ENCODE assay signal across 8 cellular contexts in the genomic region with DNA sequence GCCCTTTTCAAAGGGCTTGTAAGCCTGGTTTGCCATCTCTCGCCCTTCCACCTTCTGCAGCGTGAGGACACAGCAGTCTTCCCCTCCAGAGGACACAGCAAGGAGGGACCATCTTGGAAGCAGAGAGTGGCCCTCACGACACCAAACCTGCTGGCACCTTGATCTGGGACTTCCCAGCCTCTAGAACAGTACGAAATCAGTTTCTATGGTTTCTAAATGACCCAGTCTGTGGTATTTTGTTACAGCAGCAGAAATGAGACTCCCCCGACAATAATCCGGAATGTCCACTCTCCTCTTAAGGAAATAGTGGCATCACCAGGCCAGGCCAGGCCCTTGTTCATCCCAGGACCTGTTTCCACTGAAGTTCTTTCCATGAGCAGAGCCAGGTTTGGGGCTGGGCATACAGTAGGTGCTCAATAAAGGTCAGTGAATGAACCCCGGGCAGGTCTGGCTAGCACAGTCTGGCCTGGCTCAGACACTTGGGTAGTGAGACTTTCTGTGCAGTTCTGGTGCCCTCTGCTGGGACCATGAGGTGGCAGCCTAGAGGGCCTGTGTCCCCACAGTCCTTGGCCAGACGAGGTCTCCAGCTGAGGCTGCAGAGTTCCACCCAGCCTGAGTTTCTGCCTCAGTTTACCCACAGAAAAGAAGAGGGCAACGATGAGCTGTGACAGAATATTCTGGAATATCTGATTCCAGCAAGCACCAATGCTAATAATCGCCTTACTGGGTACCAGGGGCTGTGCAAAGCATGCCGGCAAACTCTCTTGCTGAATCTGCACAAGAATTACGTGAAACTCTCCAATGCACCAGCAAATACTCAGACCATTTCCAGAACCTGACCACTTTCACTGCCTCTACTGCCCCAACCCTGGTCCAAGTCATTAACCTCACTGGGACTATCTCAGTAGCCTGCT. TPM values are rescaled to one million over a fixed set of nuclear protein-coding genes. Genes with fewer than 3 reads are reported as not detected.
A peak's percentile ranks its signal among the peaks of the same experiment; 100 is the strongest.
DNase-seq lines count a peak whose midpoint lies in the region; ATAC-seq and TF ChIP-seq lines count a peak whose summit lies in the region.

No MANE protein-coding gene starts in this region.

- ATAC-seq in GM18870 (IDR thresholded peaks at IDR 0.05; ENCODE audit: unreplicated experiment) (peak; percentile 43), PC-3 (peak; percentile 95)
- ATAC-seq in activated T-cell treated with anti-CD3 and anti-CD28 coated beads, Interleukin-2, amount 50 U/mL, for 72 hours (replicated peaks in 1 of 2): peak; percentile 98

- no peaks in the 10 kb centered on the region for H3K9me2 ChIP-seq in PC-3 (replicated peaks; ENCODE audit: low read length)

- H3K27me3 Mint-ChIP-seq in activated T-cell treated with anti-CD3 and anti-CD28 coated beads, Interleukin-2, amount 50 U/mL, for 72 hours (ENCODE audit: low read depth): no peaks in the 10 kb centered on the region

- H3K4me2 ChIP-seq in PC-3 (ENCODE audit: low read length): no peak overlapping the region; the same call in 1 of the 2 replicates

- no TSS peak for BruUV-seq in PC-3 (replicated peaks; lab: Mats Ljungman, UMichigan)

- no peak for TF ChIP-seq POLR2A in testis (IDR thresholded peaks at IDR 0.05)

- H3K9me3 ChIP-seq in PC-3 (ENCODE audit: low read length) (no peaks in the 10 kb centered on the region), testis (no peaks in the 10 kb centered on the region)

- 69 to 78% methylated on average over 11 to 12 of the region's 12 CpGs for WGBS in testis, 2 donors

- peak overlapping the region; percentile 56 for H3K9ac ChIP-seq in PC-3 (ENCODE audit: low read length)

- H2AFZ ChIP-seq in PC-3 (ENCODE audit: low read length): no peak overlapping the region

- DNase-seq in AG08395 (ENCODE audit: low spot score) (peak; percentile 90), HT-29 (ENCODE audit: low spot score) (peak; percentile 90), PC-3 (peak; percentile 84), fibroblast of the aortic adventitia (ENCODE audit: low read depth) (peak; percentile 75), non-pigmented ciliary epithelial cell (ENCODE audit: low read depth) (peak; percentile 26), testis (peak; percentile 86)
- peak; percentile 78 to 80 for DNase-seq in activated T-cell treated with anti-CD3 and anti-CD28 coated beads, Interleukin-2, amount 50 U/mL, for 72 hours

- CTCF ChIA-PET in PC-3 (lab: Charles Lee): no interaction called here

- no peaks in the 10 kb centered on the region for H3K36me3 ChIP-seq in PC-3 (ENCODE audit: low read depth, low read length)
- no peaks in the 10 kb centered on the region for H3K36me3 ChIP-seq in testis (ENCODE audit: low read depth, missing control alignments)

- TF ChIP-seq CTCF in PC-3 (conservative IDR thresholded peaks at IDR 0.05; ENCODE audit: low read depth, low read length) (peak; percentile 95), fibroblast of the aortic adventitia (IDR thresholded peaks at IDR 0.05; ENCODE audit: insufficient read depth, low read length) (peak; percentile 89), testis (IDR thresholded peaks at IDR 0.05) (peak; percentile 73 to 79 (median 78))

- H3K4me1 Mint-ChIP-seq in activated T-cell treated with anti-CD3 and anti-CD28 coated beads, Interleukin-2, amount 50 U/mL, for 72 hours (ENCODE audit: low read depth): peaks cover 20% of the 10 kb centered on the region

- H3K4me1 ChIP-seq in PC-3 (ENCODE audit: insufficient read depth, low read length): peaks cover 23% of the 10 kb centered on the region
- peaks cover 5% of the 10 kb centered on the region for H3K4me1 ChIP-seq in testis

- H4K20me1 ChIP-seq in PC-3 (ENCODE audit: low read length): no peaks in the 10 kb centered on the region

- H3K27ac Mint-ChIP-seq in activated T-cell treated with anti-CD3 and anti-CD28 coated beads, Interleukin-2, amount 50 U/mL, for 72 hours: no peak overlapping the region

- H3K9me3 Mint-ChIP-seq in activated T-cell treated with anti-CD3 and anti-CD28 coated beads, Interleukin-2, amount 50 U/mL, for 72 hours: no peaks in the 10 kb centered on the region

- H3K4me3 ChIP-seq in PC-3 (ENCODE audit: low read length) (no peak overlapping the region), fibroblast of the aortic adventitia (ENCODE audit: low read depth, low read length) (no peak overlapping the region), testis (no peak overlapping the region)

- intact Hi-C loops in PC-3 (cut with micrococcal nuclease) (loop anchor here (1.0 to 10.0 kb wide), 3 partner anchors 92 to 317 kb away; no protein-coding TSS in a partner anchor), testis (cut with DNase I; ENCODE audit: low total_unique reads) (no loop called here)

- H3K4me3 Mint-ChIP-seq in activated T-cell treated with anti-CD3 and anti-CD28 coated beads, Interleukin-2, amount 50 U/mL, for 72 hours: no peak overlapping the region

- no peaks in the 10 kb centered on the region for H3F3A ChIP-seq in PC-3 (ENCODE audit: low read length, unreplicated experiment)

- H3K27me3 ChIP-seq in PC-3 (ENCODE audit: low read length) (no peaks in the 10 kb centered on the region), testis (no peaks in the 10 kb centered on the region)

- no peaks in the 10 kb centered on the region for H3K36me3 Mint-ChIP-seq in activated T-cell treated with anti-CD3 and anti-CD28 coated beads, Interleukin-2, amount 50 U/mL, for 72 hours (ENCODE audit: insufficient read depth in 2 of 2)

- H3K27ac ChIP-seq in PC-3 (ENCODE audit: low read length): peak overlapping the region; percentile 85
- no peak overlapping the region for H3K27ac ChIP-seq in testis

- POLR2A ChIA-PET in PC-3 (lab: Charles Lee; ENCODE audit: unreplicated experiment): no interaction called here

- H3K79me2 ChIP-seq in PC-3 (ENCODE audit: low read length): peaks cover 5% of the 10 kb centered on the region; the same call in 1 of the 2 replicates

RNA-seq across cellular contexts. Expression of a gene that starts 14.0 kb away (rescaled TPM):
- total RNA-seq in HT-29 (2014; rRNA removed; shearing (Covaris generic)): 7.3 and 10.2 TPM in 2 replicates
- total RNA-seq in PC-3 (2014; rRNA removed) (18.4 and 20.9 TPM in 2 replicates), fibroblast of the aortic adventitia (ENCODE audit: low replicate concordance) (4.4 and 10.3 TPM in 2 replicates), testis (10 to 100 TPM; 75.3 to 82.8 TPM)
- 1 to 10 TPM; 4.9 to 7.0 TPM for total RNA-seq in activated T-cell treated with anti-CD3 and anti-CD28 coated beads, Interleukin-2, amount 50 U/mL, for 72 hours
- polyA plus RNA-seq in testis (ENCODE audit: insufficient read depth, low read depth, low replicate concordance): 41.6 TPM

RNA-seq across cellular contexts. Expression of a gene that starts 22.8 kb away (rescaled TPM):
- 40.5 and 52.0 TPM in 2 replicates for total RNA-seq in HT-29 (2014; rRNA removed; shearing (Covaris generic))
- 33.3 and 35.6 TPM in 2 replicates for total RNA-seq in PC-3 (2014; rRNA removed)
- total RNA-seq in activated T-cell treated with anti-CD3 and anti-CD28 coated beads, Interleukin-2, amount 50 U/mL, for 72 hours: 10 to 100 TPM; 26.6 to 32.5 TPM
- 10.3 and 21.4 TPM in 2 replicates for total RNA-seq in fibroblast of the aortic adventitia (ENCODE audit: low replicate concordance)
- 10 to 100 TPM; 35.0 to 56.5 TPM for total RNA-seq in testis
- polyA plus RNA-seq in testis (ENCODE audit: insufficient read depth, low read depth, low replicate concordance): 47.2 TPM

RNA-seq across cellular contexts. Expression of a gene that starts 28.2 kb away (rescaled TPM):
- total RNA-seq in HT-29 (2014; rRNA removed; shearing (Covaris generic)): 184 and 228 TPM in 2 replicates
- 363 and 486 TPM in 2 replicates for total RNA-seq in PC-3 (2014; rRNA removed)
- 100 to 1,000 TPM; 183 to 187 TPM for total RNA-seq in activated T-cell treated with anti-CD3 and anti-CD28 coated beads, Interleukin-2, amount 50 U/mL, for 72 hours
- total RNA-seq in fibroblast of the aortic adventitia (ENCODE audit: low replicate concordance): 110 and 240 TPM in 2 replicates
- 100 to 1,000 TPM; 169 to 190 TPM for total RNA-seq in testis
- polyA plus RNA-seq in testis (ENCODE audit: insufficient read depth, low read depth, low replicate concordance): 210 TPM

RNA-seq across cellular contexts. Expression of a gene that starts 56.3 kb away (rescaled TPM):
- 103 and 111 TPM in 2 replicates for total RNA-seq in HT-29 (2014; rRNA removed; shearing (Covaris generic))
- total RNA-seq in PC-3 (2014; rRNA removed) (74.3 and 80.8 TPM in 2 replicates), fibroblast of the aortic adventitia (ENCODE audit: low replicate concordance) (12.5 and 17.8 TPM in 2 replicates), testis (10 to 100 TPM; 75.8 to 90.1 TPM)
- total RNA-seq in activated T-cell treated with anti-CD3 and anti-CD28 coated beads, Interleukin-2, amount 50 U/mL, for 72 hours: 10 to 100 TPM; 28.8 to 37.4 TPM
- polyA plus RNA-seq in testis (ENCODE audit: insufficient read depth, low read depth, low replicate concordance): 38.0 TPM

Comparison
In these comparisons a context has a peak if more than half of its experiments do, and no peak if none do; other contexts are left out.
1. DNase-seq: peak in every context shown above with its lines; median percentile 90 in AG08395; 90 in HT-29; 86 in testis; 84 in PC-3; 79 in activated T-cell treated with anti-CD3 and anti-CD28 coated beads, Interleukin-2, amount 50 U/mL, for 72 hours; 75 in fibroblast of the aortic adventitia; 26 in non-pigmented ciliary epithelial cell.
2. ATAC-seq: peak in every context shown above with its lines; median percentile 98 in activated T-cell treated with anti-CD3 and anti-CD28 coated beads, Interleukin-2, amount 50 U/mL, for 72 hours; 95 in PC-3; 43 in GM18870.